ENCODE assay signal across 8 cellular contexts in genomic region chr14:49894214-49895107, GRCh38. TPM values are rescaled to one million over a fixed set of nuclear protein-coding genes. Genes with fewer than 3 reads are reported as not detected.
A peak's percentile ranks its signal among the peaks of the same experiment; 100 is the strongest.
DNase-seq lines count a peak whose midpoint lies in the region; TF ChIP-seq lines count a peak whose summit lies in the region.
"Not testable (repeated sequence)": the region's sequence is repeated elsewhere in the genome, so short reads cannot be mapped to it uniquely, and the experiment has no call there.

No MANE protein-coding gene starts in this region.

- not testable (repeated sequence) for H3K9me2 ChIP-seq in SU-DHL-6 (replicated peaks; ENCODE audit: insufficient read depth, low read length)

- H3K9me3 Mint-ChIP-seq in CD14-positive monocyte, result not testable (repeated sequence)

- not testable (repeated sequence) for DNase-seq in CD14-positive monocyte (ENCODE audit: low spot score); adipocyte (ENCODE audit: low read depth); epithelial cell of esophagus (ENCODE audit: low read depth)
- peak; percentile 38 for DNase-seq in osteoblast (ENCODE audit: insufficient read length, low spot score, missing footprints)

- H3K9me3 ChIP-seq in HUES48 (ENCODE audit: control insufficient read depth, insufficient read depth, low read length); SU-DHL-6 (ENCODE audit: insufficient read depth, low read length); adipocyte (ENCODE audit: control insufficient read depth, low read length); osteoblast (ENCODE audit: low read depth, low read length); thymus (ENCODE audit: control insufficient read depth): not testable (repeated sequence)

- H3K4me1 Mint-ChIP-seq in CD14-positive monocyte, result peaks cover 32% of the 10 kb centered on the region

- peaks cover 75% of the 10 kb centered on the region for H3F3A ChIP-seq in SU-DHL-6 (ENCODE audit: insufficient read depth)

- H3K79me2 ChIP-seq in SU-DHL-6 (ENCODE audit: insufficient read depth, low read length), result peaks cover 64% of the 10 kb centered on the region
- H3K79me2 ChIP-seq in osteoblast (ENCODE audit: insufficient read depth, low read length), result peaks cover 58% of the 10 kb centered on the region

- peak overlapping the region; percentile 99 for H3K4me2 ChIP-seq in SU-DHL-6 (ENCODE audit: low read depth, low read length, poor library complexity, severe bottlenecking)
- peak overlapping the region; percentile 81 for H3K4me2 ChIP-seq in osteoblast (ENCODE audit: insufficient read depth, low read length)

- intact Hi-C loops in CD14-positive monocyte (cut with micrococcal nuclease), result loop anchor here in 1 of 2 donors (5.0 to 10.0 kb wide), 4 partner anchors 32 to 210 kb away; no protein-coding TSS in a partner anchor

- H2AFZ ChIP-seq in SU-DHL-6 (ENCODE audit: low read depth, low read length, severe bottlenecking); osteoblast (ENCODE audit: low read length): not testable (repeated sequence)

- H3K36me3 Mint-ChIP-seq in CD14-positive monocyte, result peaks cover 38 to 39% of the 10 kb centered on the region in 2 donors

- WGBS in thymus, result 10% methylated on average over 8 of the region's 8 CpGs

- not testable (repeated sequence) for H3K4me1 ChIP-seq in HUES48 (ENCODE audit: control insufficient read depth, insufficient read depth, low read length); thymus (ENCODE audit: control insufficient read depth, insufficient read depth, low read length)
- H3K4me1 ChIP-seq in adipocyte (ENCODE audit: control insufficient read depth, insufficient read depth, low read length), result peaks cover 41% of the 10 kb centered on the region
- peaks cover 24% of the 10 kb centered on the region for H3K4me1 ChIP-seq in osteoblast (ENCODE audit: insufficient read depth, low read length)

- TF ChIP-seq CTCF in CD14-positive monocyte (IDR thresholded peaks at IDR 0.05); SU-DHL-6 (IDR thresholded peaks at IDR 0.05; ENCODE audit: insufficient read depth, low read length, poor library complexity, severe bottlenecking); epithelial cell of esophagus (IDR thresholded peaks at IDR 0.05; ENCODE audit: insufficient read depth, low read depth, low read length, missing control alignments); osteoblast (IDR thresholded peaks at IDR 0.05; ENCODE audit: extremely low read depth, low read depth, low read length): not testable (repeated sequence)

- peaks cover 24% of the 10 kb centered on the region for H4K20me1 ChIP-seq in SU-DHL-6 (ENCODE audit: low read depth, low read length)
- H4K20me1 ChIP-seq in osteoblast (ENCODE audit: insufficient read depth, low read length), result peaks cover 26% of the 10 kb centered on the region

- H3K9ac ChIP-seq in HUES48 (ENCODE audit: low read depth, low read length) (peak overlapping the region; percentile 98), SU-DHL-6 (ENCODE audit: low read length) (peak overlapping the region; percentile 100), adipocyte (ENCODE audit: low read length) (peak overlapping the region; percentile 100)

- H3K36me3 ChIP-seq in HUES48 (ENCODE audit: control insufficient read depth, insufficient read depth, low read length), result peaks cover 26% of the 10 kb centered on the region
- H3K36me3 ChIP-seq in SU-DHL-6 (ENCODE audit: low read length), result peaks cover 41% of the 10 kb centered on the region
- H3K36me3 ChIP-seq in adipocyte (ENCODE audit: control insufficient read depth, insufficient read depth, low read length, severe bottlenecking), result peaks cover 12% of the 10 kb centered on the region
- peaks cover 23% of the 10 kb centered on the region for H3K36me3 ChIP-seq in osteoblast (ENCODE audit: insufficient read depth, low read length)
- not testable (repeated sequence) for H3K36me3 ChIP-seq in thymus (ENCODE audit: control insufficient read depth, insufficient read depth)

- H3K4me3 ChIP-seq in HUES48 (ENCODE audit: low read depth, low read length), result peak overlapping the region; percentile 91
- peak overlapping the region; percentile 95 for H3K4me3 ChIP-seq in SU-DHL-6 (ENCODE audit: insufficient read depth, low read length, poor library complexity, severe bottlenecking)
- peak overlapping the region; percentile 99 for H3K4me3 ChIP-seq in adipocyte (ENCODE audit: low read length)
- H3K4me3 ChIP-seq in epithelial cell of esophagus (ENCODE audit: low read length), result peak overlapping the region; percentile 91
- H3K4me3 ChIP-seq in osteoblast (ENCODE audit: insufficient read depth, low read length), result peak overlapping the region; percentile 95
- H3K4me3 ChIP-seq in thymus (ENCODE audit: low read length), result peak overlapping the region; percentile 85

- H3K27ac ChIP-seq in HUES48 (ENCODE audit: low read depth, low read length) (peak overlapping the region; percentile 98), SU-DHL-6 (ENCODE audit: low read depth, low read length) (peak overlapping the region; percentile 94), layer of hippocampus (ENCODE audit: low read depth, low read length) (peak overlapping the region; percentile 97), osteoblast (ENCODE audit: low read depth, low read length) (peak overlapping the region; percentile 98), thymus (ENCODE audit: low read depth) (peak overlapping the region; percentile 99)

- H3K27ac Mint-ChIP-seq in CD14-positive monocyte, result peak overlapping the region; percentile 95 to 100 (median 99)

- H3K27me3 Mint-ChIP-seq in CD14-positive monocyte (ENCODE audit: low read depth in 3 of 3), result not testable (repeated sequence)

- H3K4me3 Mint-ChIP-seq in CD14-positive monocyte, result peak overlapping the region; percentile 93 to 97

- H3K27me3 ChIP-seq in HUES48 (ENCODE audit: control insufficient read depth, insufficient read depth, low read length); SU-DHL-6 (ENCODE audit: low read length); adipocyte (replicated peaks; ENCODE audit: control insufficient read depth, insufficient read depth, low read length); layer of hippocampus (ENCODE audit: control insufficient read depth, insufficient read depth, low read length); osteoblast (ENCODE audit: insufficient read depth, low read length); thymus (ENCODE audit: control insufficient read depth, insufficient read depth): not testable (repeated sequence)

RNA-seq across cellular contexts. Expression of gene ARF6, which starts 1.6 kb away (rescaled TPM):
- polyA plus RNA-seq in CD14-positive monocyte (100 to 1,000 TPM; 120 to 136 TPM), thymus (72.0 TPM)
- total RNA-seq in osteoblast, result 58.6 and 63.9 TPM in 2 replicates

RNA-seq across cellular contexts. Expression of gene NEMF, which starts 41.9 kb away (rescaled TPM):
- polyA plus RNA-seq in CD14-positive monocyte (10 to 100 TPM; 18.3 to 27.6 TPM), thymus (58.1 TPM)
- total RNA-seq in osteoblast, result 51.3 and 54.3 TPM in 2 replicates
